In genomic region chr6:111874030-111874425, GRCh38 we compare ENCODE assay signal across 8 cellular contexts. TPM values are rescaled to one million over a fixed set of nuclear protein-coding genes. Genes with fewer than 3 reads are reported as not detected.
DNase-seq lines count a peak whose midpoint lies in the region; ATAC-seq and TF ChIP-seq lines count a peak whose summit lies in the region.

No MANE protein-coding gene starts in this region.

- intact Hi-C loops in HCT116 (cut with micrococcal nuclease) = no loop called here

- H3K27me3 ChIP-seq in HCT116 (ENCODE audit: insufficient read depth, low read length) (no peaks in the 10 kb centered on the region), SJCRH30 (no peaks in the 10 kb centered on the region)

- TF ChIP-seq RAD21 in HCT116 (IDR thresholded peaks at IDR 0.05; ENCODE audit: low read depth) = no peak

- POLR2A ChIA-PET in HCT116 (lab: Charles Lee) = no interaction called here

- BruUV-seq in HCT116 (replicated peaks; lab: Mats Ljungman, UMichigan) = no TSS peak

- H3K4me3 Mint-ChIP-seq in memory B cell = peak overlapping the region; percentile 96

- H3K36me3 Mint-ChIP-seq in memory B cell = no peaks in the 10 kb centered on the region

- H3K4me1 Mint-ChIP-seq in memory B cell = peaks cover 23% of the 10 kb centered on the region

- no peaks in the 10 kb centered on the region for H3K36me3 ChIP-seq in HCT116 (ENCODE audit: control insufficient read depth in 1 of 2, insufficient read depth in 2 of 2, low read length in 2 of 2)
- H3K36me3 ChIP-seq in SJCRH30 = no peaks in the 10 kb centered on the region

- no peak for TF ChIP-seq POLR2A in HCT116 (IDR thresholded peaks at IDR 0.05; ENCODE audit: borderline replicate concordance, extremely low read depth, insufficient read depth, insufficient read length)

- no peak for DNase-seq in HCT116 (ENCODE audit: low read depth, low spot score)
- peak in 1 of 2 experiments; percentile 24 for DNase-seq in SJCRH30
- peak; percentile 29 for DNase-seq in astrocyte of the spinal cord (ENCODE audit: low read depth, low spot score)
- peak; percentile 24 for DNase-seq in memory B cell (ENCODE audit: low spot score in 2 of 2)
- peak; percentile 48 to 78 (median 70) for DNase-seq in stimulated activated naive CD4-positive, alpha-beta T cell (lab: John Stamatoyannopoulos, UW)
- no peak for DNase-seq in NK-92 treated with Interleukin-12 subunit alpha and Interleukin-12 subunit beta, amount 100 ng/mL, for 24 hours (lab: John Stamatoyannopoulos, UW)
- no peak for DNase-seq in HK-2 (ENCODE audit: unreplicated experiment)
- DNase-seq in KG1 (lab: John Stamatoyannopoulos, UW) = no peak

- H3K27me3 Mint-ChIP-seq in memory B cell = no peaks in the 10 kb centered on the region

- H3K4me2 ChIP-seq in HCT116 (ENCODE audit: low read length) = peak overlapping the region; percentile 97

- in situ Hi-C loops in astrocyte of the spinal cord (cut with HindIII; ENCODE audit: low sequenced_read_pairs) = no loop called here

- CTCF ChIA-PET in HCT116 (lab: Charles Lee) = interaction anchor here (1.0 kb wide), 1 partner anchor 15 kb away, joined by 3 read pairs; no protein-coding TSS in a partner anchor

- no peak for TF ChIP-seq CTCF in HCT116 (IDR thresholded peaks at IDR 0.05 in 2 of 3, conservative IDR thresholded peaks at IDR 0.05 in 1 of 3; ENCODE audit: borderline replicate concordance in 1 of 3, insufficient read depth in 1 of 3, low read depth in 2 of 3, low read length in 2 of 3)
- TF ChIP-seq CTCF in astrocyte of the spinal cord (IDR thresholded peaks at IDR 0.05; ENCODE audit: low read depth, low read length) = no peak

- H3K27ac ChIP-seq in HCT116 (ENCODE audit: low read depth, low read length) = no peak overlapping the region
- H3K27ac ChIP-seq in SJCRH30 = no peak overlapping the region

- no peaks in the 10 kb centered on the region for H3K9me2 ChIP-seq in HCT116 (ENCODE audit: insufficient read depth)

- 0 out of 2 replicates have a peak overlapping the region, but pooled peaks have one; percentile 18 for H3K9ac ChIP-seq in HCT116 (ENCODE audit: low read length)

- no peak for ATAC-seq in HCT116
- ATAC-seq in memory B cell (ENCODE audit: low read depth) = no peak

- RAD21 ChIA-PET in HCT116 (lab: Charles Lee; ENCODE audit: low non-redundant PET in 1 of 2, low total read pairs in 2 of 2, uncharacterized antibody in 2 of 2, unreplicated experiment in 2 of 2) = no interaction called here

- H4K20me1 ChIP-seq in HCT116 (ENCODE audit: insufficient read depth) = no peaks in the 10 kb centered on the region

- peak overlapping the region; percentile 51 to 64 for H3K4me3 ChIP-seq in HCT116 (replicated peaks in 1 of 2; ENCODE audit: low read depth in 1 of 2, low read length in 2 of 2)
- peak overlapping the region; percentile 64 for H3K4me3 ChIP-seq in SJCRH30
- peak overlapping the region; percentile 63 for H3K4me3 ChIP-seq in astrocyte of the spinal cord (ENCODE audit: low read depth, low read length)

- H3K79me2 ChIP-seq in HCT116 (ENCODE audit: insufficient read depth, low read length) = no peaks in the 10 kb centered on the region

- no peak overlapping the region for H3K27ac Mint-ChIP-seq in memory B cell

- H3K9me3 Mint-ChIP-seq in memory B cell = no peaks in the 10 kb centered on the region

- H3K4me1 ChIP-seq in HCT116 (ENCODE audit: control insufficient read depth in 1 of 2, insufficient read depth in 2 of 2, low read length in 2 of 2) = peaks cover 6 to 13% of the 10 kb centered on the region in 2 experiments
- peaks cover 10% of the 10 kb centered on the region for H3K4me1 ChIP-seq in SJCRH30

- peak overlapping the region; percentile 98 for H2AFZ ChIP-seq in HCT116 (ENCODE audit: low read depth, low read length, poor library complexity, severe bottlenecking)

- H3K9me3 ChIP-seq in HCT116 (ENCODE audit: control insufficient read depth in 1 of 2, insufficient read depth in 1 of 2, low read depth in 1 of 2, low read length in 2 of 2) = no peaks in the 10 kb centered on the region
- H3K9me3 ChIP-seq in SJCRH30 (replicated peaks) = no peaks in the 10 kb centered on the region

TF ChIP-seq in HCT116, 20 proteins besides CTCF, POLR2A, EP300 and RAD21:
- no peak for TF ChIP-seq POLR2AphosphoS5 (IDR thresholded peaks at IDR 0.05; ENCODE audit: low read depth, low read length)
- TF ChIP-seq FOSL1 (IDR thresholded peaks at IDR 0.05; ENCODE audit: low read depth) = no peak
- no peak for TF ChIP-seq ELF1 (IDR thresholded peaks at IDR 0.05; ENCODE audit: borderline replicate concordance, low read depth)
- TF ChIP-seq EZH2 (IDR thresholded peaks at IDR 0.05) = no peak
- no peak for TF ChIP-seq SP1 (IDR thresholded peaks at IDR 0.05; ENCODE audit: low read depth)
- TF ChIP-seq ZFX (IDR thresholded peaks at IDR 0.05) = no peak
- TF ChIP-seq JUND (IDR thresholded peaks at IDR 0.05) = no peak
- no peak for TF ChIP-seq TCF7L2 (IDR thresholded peaks at IDR 0.05; ENCODE audit: borderline replicate concordance, extremely low read depth, insufficient read depth, insufficient read length)
- TF ChIP-seq CBX3 (IDR thresholded peaks at IDR 0.05; ENCODE audit: low read depth) = no peak

RNA-seq across cellular contexts. Expression of gene FYN, which starts 0.8 kb away (rescaled TPM):
- 18.5 TPM for total RNA-seq in HCT116 (2021; ENCODE audit: unreplicated experiment)
- 19.3 and 20.2 TPM in 2 replicates for polyA plus RNA-seq in HCT116 (2012)
- 57.1 and 67.1 TPM in 2 replicates for total RNA-seq in SJCRH30 (2014; rRNA removed; shearing (Covaris generic))

Comparison
In these comparisons a context has a peak if more than half of its experiments do, and no peak if none do; other contexts are left out.
1. DNase-seq: peak in astrocyte of the spinal cord (single experiment), memory B cell (2 of 2) and stimulated activated naive CD4-positive, alpha-beta T cell (6 of 6); none in HCT116 (single experiment), NK-92 treated with Interleukin-12 subunit alpha and Interleukin-12 subunit beta, amount 100 ng/mL, for 24 hours (single experiment), HK-2 (single experiment) and KG1 (single experiment).
2. Peak in every context shown above with its lines, with median percentiles within 50 percentile points of each other: H3K4me3 ChIP-seq.